ENCODE assay signal across 9 cellular contexts in genomic region chr4:85929926-85930325, GRCh38.
DNase-seq lines count a peak whose midpoint lies in the region; ATAC-seq lines count a peak whose summit lies in the region.
"Had no signal": no experiment of that assay in that cellular context is flagged by ENCODE, and none has a peak within 500 bp of the region (broad histone marks: within the 10 kb centered on the region; RNA-seq: fewer than 3 reads in every experiment).

No MANE protein-coding gene starts in this region.

- no peak for DNase-seq in stimulated activated naive CD8-positive, alpha-beta T cell treated with anti-CD3 and anti-CD28 coated beads, Interleukin-15, amount 100 ng/mL, for 72 hours
- DNase-seq in stimulated activated naive CD8-positive, alpha-beta T cell treated with anti-CD3 and anti-CD28 coated beads, Interleukin-15, Interleukin-2, amounts not matched to agents 100 U/mL and 50 U/mL, for 24 hours, result no peak
- DNase-seq in astrocyte of the hippocampus (ENCODE audit: low read depth, low spot score) (peak; percentile 36), mesenchymal stem cell (no peak), NCI-H2171 (lab: John Stamatoyannopoulos, UW) (no peak)
- DNase-seq in activated effector memory CD4-positive, alpha-beta T cell treated with anti-CD3 and anti-CD28 coated beads, Interleukin-2, amount 50 U/mL, for 16 hours, result no peak
- DNase-seq in activated CD8-positive, alpha-beta T cell treated with anti-CD3 and anti-CD28 coated beads, Interleukin-2, amount 10 ng/mL, durations not matched to agents 7 days and 5 days, result no peak
- no peak for DNase-seq in T-helper 2 cell treated with Interferon-gamma antibody and Interleukin-4, amounts not matched to agents 5 μg/mL and 100 μg/mL, for 36 hours (ENCODE audit: low spot score)
- DNase-seq: activated naive CD4-positive, alpha-beta T cell treated with anti-CD3 and anti-CD28 coated beads, Interleukin-2, amount 10 ng/mL, durations not matched to agents 7 days and 5 days had no signal

- peak overlapping the region in 1 of 2 donors; percentile 16 for H3K4me3 Mint-ChIP-seq in stimulated activated naive CD8-positive, alpha-beta T cell treated with anti-CD3 and anti-CD28 coated beads, Interleukin-15, amount 100 ng/mL, for 72 hours
- no peak overlapping the region for H3K4me3 Mint-ChIP-seq in activated CD8-positive, alpha-beta T cell treated with anti-CD3 and anti-CD28 coated beads, Interleukin-2, amount 10 ng/mL, durations not matched to agents 7 days and 5 days
- no peak overlapping the region for H3K4me3 Mint-ChIP-seq in T-helper 2 cell treated with Interferon-gamma antibody and Interleukin-4, amounts not matched to agents 5 μg/mL and 100 μg/mL, for 36 hours
- H3K4me3 Mint-ChIP-seq: activated naive CD4-positive, alpha-beta T cell treated with anti-CD3 and anti-CD28 coated beads, Interleukin-2, amount 10 ng/mL, durations not matched to agents 7 days and 5 days had no signal

- no peaks in the 10 kb centered on the region for H3K27me3 ChIP-seq in mesenchymal stem cell (ENCODE audit: control insufficient read depth in 1 of 2, insufficient read depth in 1 of 2, low read length in 2 of 2)

- peak overlapping the region; percentile 76 for H3K4me2 ChIP-seq in mesenchymal stem cell (ENCODE audit: low read length, poor library complexity, severe bottlenecking)

- no peaks in the 10 kb centered on the region for H3K9me3 ChIP-seq in mesenchymal stem cell (ENCODE audit: control insufficient read depth, low read length)

- POLR2A ChIA-PET in activated CD8-positive, alpha-beta T cell treated with anti-CD3 and anti-CD28 coated beads, Interleukin-2, amount 10 ng/mL, durations not matched to agents 7 days and 5 days (lab: Charles Lee), result no interaction called here

- H3K14ac ChIP-seq in mesenchymal stem cell (ENCODE audit: low read length in 2 of 2), result no peak overlapping the region

- no peak overlapping the region for H3K23ac ChIP-seq in mesenchymal stem cell (ENCODE audit: low read length in 2 of 2)

- H2BK5ac ChIP-seq in mesenchymal stem cell (ENCODE audit: low read depth, low read length, poor library complexity, severe bottlenecking), result peak overlapping the region; percentile 50

- no peak overlapping the region for H2BK120ac ChIP-seq in mesenchymal stem cell (ENCODE audit: low read depth, low read length)

- H3K4ac ChIP-seq in mesenchymal stem cell (ENCODE audit: low read depth in 1 of 2, low read length in 2 of 2), result no peak overlapping the region

- CTCF ChIA-PET in activated CD8-positive, alpha-beta T cell treated with anti-CD3 and anti-CD28 coated beads, Interleukin-2, amount 10 ng/mL, durations not matched to agents 7 days and 5 days (lab: Charles Lee), result no interaction called here

- peaks cover 3% of the 10 kb centered on the region for H3K79me1 ChIP-seq in mesenchymal stem cell (replicated peaks; ENCODE audit: low read length, poor library complexity, severe bottlenecking)

- peaks cover 29% of the 10 kb centered on the region for H3K27me3 Mint-ChIP-seq in stimulated activated naive CD8-positive, alpha-beta T cell treated with anti-CD3 and anti-CD28 coated beads, Interleukin-15, amount 100 ng/mL, for 72 hours
- peaks cover 2% of the 10 kb centered on the region for H3K27me3 Mint-ChIP-seq in activated CD8-positive, alpha-beta T cell treated with anti-CD3 and anti-CD28 coated beads, Interleukin-2, amount 10 ng/mL, durations not matched to agents 7 days and 5 days (ENCODE audit: low read depth)
- H3K27me3 Mint-ChIP-seq in T-helper 2 cell treated with Interferon-gamma antibody and Interleukin-4, amounts not matched to agents 5 μg/mL and 100 μg/mL, for 36 hours (ENCODE audit: low read depth), result peaks cover 3% of the 10 kb centered on the region

- H3K36me3 Mint-ChIP-seq in activated CD8-positive, alpha-beta T cell treated with anti-CD3 and anti-CD28 coated beads, Interleukin-2, amount 10 ng/mL, durations not matched to agents 7 days and 5 days (ENCODE audit: low read depth), result no peaks in the 10 kb centered on the region
- no peaks in the 10 kb centered on the region for H3K36me3 Mint-ChIP-seq in T-helper 2 cell treated with Interferon-gamma antibody and Interleukin-4, amounts not matched to agents 5 μg/mL and 100 μg/mL, for 36 hours (ENCODE audit: low read depth)
- H3K36me3 Mint-ChIP-seq: activated naive CD4-positive, alpha-beta T cell treated with anti-CD3 and anti-CD28 coated beads, Interleukin-2, amount 10 ng/mL, durations not matched to agents 7 days and 5 days had no signal

- H2BK12ac ChIP-seq in mesenchymal stem cell (ENCODE audit: low read length in 2 of 2), result no peak overlapping the region

- H2BK15ac ChIP-seq in mesenchymal stem cell (ENCODE audit: low read depth, poor library complexity, severe bottlenecking), result no peak overlapping the region

- H3K27ac Mint-ChIP-seq in stimulated activated naive CD8-positive, alpha-beta T cell treated with anti-CD3 and anti-CD28 coated beads, Interleukin-15, amount 100 ng/mL, for 72 hours, result peak overlapping the region in 1 of 2 donors; percentile 59
- no peak overlapping the region for H3K27ac Mint-ChIP-seq in activated CD8-positive, alpha-beta T cell treated with anti-CD3 and anti-CD28 coated beads, Interleukin-2, amount 10 ng/mL, durations not matched to agents 7 days and 5 days
- no peak overlapping the region for H3K27ac Mint-ChIP-seq in T-helper 2 cell treated with Interferon-gamma antibody and Interleukin-4, amounts not matched to agents 5 μg/mL and 100 μg/mL, for 36 hours
- H3K27ac Mint-ChIP-seq: activated naive CD4-positive, alpha-beta T cell treated with anti-CD3 and anti-CD28 coated beads, Interleukin-2, amount 10 ng/mL, durations not matched to agents 7 days and 5 days had no signal

- H3K36me3 ChIP-seq in mesenchymal stem cell (ENCODE audit: control insufficient read depth in 1 of 2, insufficient read depth in 2 of 2, low read depth in 1 of 2, low read length in 2 of 2), result peaks cover 0 to 31% of the 10 kb centered on the region in 2 experiments

- peaks cover 13% of the 10 kb centered on the region for H3K4me1 Mint-ChIP-seq in stimulated activated naive CD8-positive, alpha-beta T cell treated with anti-CD3 and anti-CD28 coated beads, Interleukin-15, amount 100 ng/mL, for 72 hours
- peaks cover 6% of the 10 kb centered on the region for H3K4me1 Mint-ChIP-seq in activated CD8-positive, alpha-beta T cell treated with anti-CD3 and anti-CD28 coated beads, Interleukin-2, amount 10 ng/mL, durations not matched to agents 7 days and 5 days (ENCODE audit: low read depth)
- peaks cover 3% of the 10 kb centered on the region for H3K4me1 Mint-ChIP-seq in T-helper 2 cell treated with Interferon-gamma antibody and Interleukin-4, amounts not matched to agents 5 μg/mL and 100 μg/mL, for 36 hours (ENCODE audit: low read depth)
- H3K4me1 Mint-ChIP-seq: activated naive CD4-positive, alpha-beta T cell treated with anti-CD3 and anti-CD28 coated beads, Interleukin-2, amount 10 ng/mL, durations not matched to agents 7 days and 5 days had no signal

- H3K4me3 ChIP-seq in mesenchymal stem cell (ENCODE audit: insufficient read depth in 1 of 2, low read depth in 1 of 2, low read length in 2 of 2), result no peak overlapping the region

- H4K91ac ChIP-seq in mesenchymal stem cell (ENCODE audit: low read length), result no peak overlapping the region

- no peak overlapping the region for H3K9ac ChIP-seq in mesenchymal stem cell (ENCODE audit: low read length)

- no peak overlapping the region for H2AK5ac ChIP-seq in mesenchymal stem cell (ENCODE audit: low read length, severe bottlenecking)

- H2AFZ ChIP-seq in mesenchymal stem cell (ENCODE audit: low read depth, low read length), result no peak overlapping the region

- no peak overlapping the region for H4K8ac ChIP-seq in mesenchymal stem cell (ENCODE audit: low read length)

- peak overlapping the region; percentile 91 for H3K27ac ChIP-seq in mesenchymal stem cell (ENCODE audit: low read length, poor library complexity, severe bottlenecking)

- peak; percentile 26 for ATAC-seq in stimulated activated naive CD8-positive, alpha-beta T cell treated with anti-CD3 and anti-CD28 coated beads, Interleukin-15, amount 100 ng/mL, for 72 hours
- no peak for ATAC-seq in stimulated activated naive CD8-positive, alpha-beta T cell treated with anti-CD3 and anti-CD28 coated beads, Interleukin-15, Interleukin-2, amounts not matched to agents 100 U/mL and 50 U/mL, for 24 hours
- no peak for ATAC-seq in activated CD8-positive, alpha-beta T cell treated with anti-CD3 and anti-CD28 coated beads, Interleukin-2, amount 10 ng/mL, durations not matched to agents 7 days and 5 days

- peaks cover 12% of the 10 kb centered on the region for H3K4me1 ChIP-seq in mesenchymal stem cell (ENCODE audit: control insufficient read depth, insufficient read depth, low read depth, low read length)

- H3K9me3 Mint-ChIP-seq in stimulated activated naive CD8-positive, alpha-beta T cell treated with anti-CD3 and anti-CD28 coated beads, Interleukin-15, amount 100 ng/mL, for 72 hours, result no peaks in the 10 kb centered on the region
- H3K9me3 Mint-ChIP-seq in activated CD8-positive, alpha-beta T cell treated with anti-CD3 and anti-CD28 coated beads, Interleukin-2, amount 10 ng/mL, durations not matched to agents 7 days and 5 days (ENCODE audit: insufficient read depth), result no peaks in the 10 kb centered on the region
- H3K9me3 Mint-ChIP-seq in T-helper 2 cell treated with Interferon-gamma antibody and Interleukin-4, amounts not matched to agents 5 μg/mL and 100 μg/mL, for 36 hours, result no peaks in the 10 kb centered on the region
- H3K9me3 Mint-ChIP-seq: activated naive CD4-positive, alpha-beta T cell treated with anti-CD3 and anti-CD28 coated beads, Interleukin-2, amount 10 ng/mL, durations not matched to agents 7 days and 5 days had no signal

- WGBS in mesenchymal stem cell, result 23% methylated on average over 3 of the region's 10 CpGs

- no peak overlapping the region for H3K18ac ChIP-seq in mesenchymal stem cell (ENCODE audit: low read depth in 1 of 2, low read length in 2 of 2)
